ENCODE assay signal across 1 cellular context in the genomic region with DNA sequence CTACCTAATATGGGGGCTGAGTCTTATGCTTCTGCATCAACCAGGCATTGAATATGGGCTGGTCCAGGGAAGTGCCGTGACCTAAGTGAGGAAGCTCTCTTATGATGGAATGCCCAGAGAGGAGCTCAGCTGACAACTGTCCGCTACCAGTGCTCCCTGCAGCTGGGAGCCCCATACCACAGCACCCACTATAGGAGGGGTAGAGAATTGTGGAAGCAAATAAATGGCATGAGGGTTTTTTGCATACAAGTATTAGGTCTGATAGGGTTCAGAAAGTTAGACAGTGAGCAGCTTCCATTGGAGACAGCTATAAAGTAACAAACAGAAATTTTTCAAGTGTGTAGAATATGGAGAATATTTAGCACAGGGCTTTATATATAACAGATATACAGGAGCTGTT.
A peak's percentile ranks its signal among the peaks of the same experiment; 100 is the strongest.
TF ChIP-seq lines count a peak whose summit lies in the region.

No MANE protein-coding gene starts in this region.

TF ChIP-seq in K562, 482 proteins besides CTCF, POLR2A, EP300 and RAD21 (continued from another document):
- TF ChIP-seq ZBTB33 (CRISPR knock-in tag; IDR thresholded peaks at IDR 0.05) (0 out of 2 replicates have a peak, but pooled peaks have one; percentile 36), RBM34 (IDR thresholded peaks at IDR 0.05; ENCODE audit: borderline replicate concordance, insufficient read depth, low read length) (no peak)
TF ChIP-seq in K562: peak in this region for 1.
